In genomic region chr1:175367896-175368295, GRCh38 we compare ENCODE assay signal across 9 cellular contexts.
"Had no signal": no experiment of that assay in that cellular context is flagged by ENCODE, and none has a peak within 500 bp of the region (broad histone marks: within the 10 kb centered on the region; RNA-seq: fewer than 3 reads in every experiment).

No MANE protein-coding gene starts in this region.

- H3K4me3 ChIP-seq: GM23248, GM23338, HAP-1 had no signal

- DNase-seq: GM23248, GOT3, H7, H9, HCEC 1CT, HFFc6 had no signal

- H3K4me1 ChIP-seq: HAP-1 had no signal

- H3K9ac ChIP-seq: GM23248 had no signal

- H3K4me2 ChIP-seq: GM23338 had no signal

- H3K27ac ChIP-seq: GM23248 had no signal

- ATAC-seq: GM23338, HCT116 had no signal

- H3K36me3 ChIP-seq: HAP-1 had no signal

- H2AFZ ChIP-seq: GM23248, GM23338 had no signal

- H3K9me3 ChIP-seq: HAP-1 had no signal
